8 cellular contexts compared by ENCODE assay signal in the genomic region with DNA sequence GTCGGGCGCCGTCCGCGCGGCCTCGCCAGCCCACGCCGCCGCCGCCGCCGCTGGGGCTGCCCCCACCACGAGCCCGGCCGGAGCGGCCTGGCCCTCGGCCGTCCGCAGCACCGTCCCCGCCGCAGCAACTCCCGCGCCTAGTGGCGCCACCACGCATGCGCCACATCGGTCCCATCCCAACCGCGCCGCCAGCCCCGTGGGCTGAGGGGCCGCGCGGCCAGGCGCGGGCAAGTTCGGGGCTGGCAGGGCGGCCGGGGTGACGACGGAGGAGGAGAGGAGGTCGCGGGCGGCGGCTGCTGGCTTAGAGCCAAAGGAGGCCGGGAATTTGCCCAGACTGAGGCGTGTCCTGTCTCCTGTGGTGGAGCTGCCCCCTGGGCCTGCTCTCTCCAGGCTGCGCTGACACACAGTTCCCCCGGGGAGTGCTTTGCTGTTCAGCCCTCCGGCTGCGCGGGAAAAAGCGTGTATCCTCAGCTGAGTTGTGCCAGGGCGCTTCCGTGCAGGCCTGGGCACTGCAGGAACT. TPM values are rescaled to one million over a fixed set of nuclear protein-coding genes. Genes with fewer than 3 reads are reported as not detected.
A peak's percentile ranks its signal among the peaks of the same experiment; 100 is the strongest.
DNase-seq lines count a peak whose midpoint lies in the region; ATAC-seq lines count a peak whose summit lies in the region.

A gene (minus strand): TSS at position 298 of the 520 bp plus-strand sequence. CDS start 132 bp downstream, at position 166.

- peak; percentile 38 for DNase-seq in DMS53 treated with DMSO at 0.1 percent for 48 hours (lab: John Stamatoyannopoulos, UW; ENCODE audit: unreplicated experiment)
- DNase-seq in NCI-H2196 treated with DMSO at 0.1 percent for 48 hours (lab: John Stamatoyannopoulos, UW; ENCODE audit: unreplicated experiment), result peak; percentile 73
- peak; percentile 78 for DNase-seq in amniotic epithelial cell (ENCODE audit: low read depth)
- DNase-seq in Right ventricle myocardium inferior (ENCODE audit: missing footprints), result peak; percentile 88
- peak; percentile 25 to 93 (median 78) for DNase-seq in nucleus accumbens (lab: John Stamatoyannopoulos, UW)
- no peak for DNase-seq in NCI-H1436 treated with DMSO at 0.1 percent for 48 hours (lab: John Stamatoyannopoulos, UW)

- ATAC-seq in HG02571 (IDR thresholded peaks at IDR 0.05; ENCODE audit: unreplicated experiment) (peak; percentile 65), Right ventricle myocardium inferior (peak; percentile 90), HG03521 (IDR thresholded peaks at IDR 0.05; ENCODE audit: unreplicated experiment) (no peak)

- intact Hi-C loops in Right ventricle myocardium inferior (cut with DNase I), result no loop called here

RNA-seq across cellular contexts. Expression of the gene that starts here (rescaled TPM):
- total RNA-seq in Right ventricle myocardium inferior, result 14.1 TPM
